In the genomic region with DNA sequence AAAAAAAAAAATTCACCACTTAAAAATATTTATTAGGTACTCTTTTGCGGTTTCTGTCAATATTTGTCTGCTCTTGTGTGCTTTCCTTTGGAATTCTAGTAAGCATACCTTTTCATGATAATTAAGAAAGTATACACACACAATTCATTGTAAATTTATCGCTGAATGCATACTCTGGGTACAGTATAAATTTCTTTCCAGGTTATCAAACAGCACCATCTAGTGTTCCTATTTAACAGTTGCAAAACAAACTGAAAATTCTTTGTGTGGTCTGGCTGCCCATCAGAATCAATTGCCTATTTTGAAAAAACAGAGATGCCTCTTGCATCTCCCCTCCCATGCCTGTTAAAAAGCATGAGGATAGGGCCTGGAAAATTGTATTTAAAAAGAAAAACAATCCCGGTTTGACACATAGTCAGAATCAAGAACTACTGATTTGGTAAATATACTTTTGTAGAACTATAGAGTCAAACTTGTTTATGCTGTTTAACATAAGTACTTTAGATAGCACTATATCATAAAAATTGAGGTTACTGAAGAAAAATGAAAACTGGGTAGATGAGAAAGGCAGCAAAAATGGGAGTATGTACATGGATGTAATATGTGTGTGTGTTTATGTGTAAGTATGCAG, we compare ENCODE assay signal across 8 cellular contexts. TPM values are rescaled to one million over a fixed set of nuclear protein-coding genes. Genes with fewer than 3 reads are reported as not detected.
DNase-seq lines count a peak whose midpoint lies in the region; ATAC-seq, FAIRE-seq and TF ChIP-seq lines count a peak whose summit lies in the region.

No MANE protein-coding gene starts in this region.

- 39% methylated on average over 3 of the region's 3 CpGs for WGBS in esophagus muscularis mucosa
- no CpG with 5 or more reads among the region's 3 CpGs for WGBS in neuronal stem cell (ENCODE audit: extremely low coverage in 2 of 2, insufficient read length in 2 of 2, insufficient replicate concordance in 1 of 2), 2 donors

- ATAC-seq in GM19351 (IDR thresholded peaks at IDR 0.05; ENCODE audit: unreplicated experiment) = peak; percentile 61

- no peaks in the 10 kb centered on the region for H3K27me3 ChIP-seq in esophagus muscularis mucosa
- H3K27me3 ChIP-seq in neuronal stem cell (ENCODE audit: control insufficient read depth in 3 of 3, insufficient read depth in 3 of 3, low read depth in 1 of 3, low read length in 3 of 3) = no peaks in the 10 kb centered on the region

- no peak overlapping the region for H3K18ac ChIP-seq in neuronal stem cell (ENCODE audit: low read length)

- H3K36me3 ChIP-seq in esophagus muscularis mucosa (peaks cover 0 to 9% (median 0%) of the 10 kb centered on the region in 4 donors), neuronal stem cell (replicated peaks in 1 of 2; ENCODE audit: control insufficient read depth in 2 of 2, insufficient read depth in 2 of 2, low read length in 2 of 2) (peaks cover 0 to 22% of the 10 kb centered on the region in 2 donors)

- peak; percentile 73 for DNase-seq in DMS 273 (lab: John Stamatoyannopoulos, UW; ENCODE audit: unreplicated experiment)
- peak; percentile 35 for DNase-seq in HT1080 (ENCODE audit: low read depth)
- DNase-seq in RCC 7860 (ENCODE audit: low spot score) = peak; percentile 32
- DNase-seq in esophagus muscularis mucosa (ENCODE audit: extremely low spot score) = no peak
- DNase-seq in neuronal stem cell (ENCODE audit: low spot score) = peak; percentile 26
- DNase-seq in activated CD4-positive, alpha-beta T cell treated with anti-CD3 and anti-CD28 coated beads for 4 hours = no peak
- no peak for DNase-seq in GOT3 (lab: John Stamatoyannopoulos, UW)

- no peak overlapping the region for H3K4me3 ChIP-seq in esophagus muscularis mucosa
- no peak overlapping the region for H3K4me3 ChIP-seq in neuronal stem cell (ENCODE audit: low read length in 2 of 2)

- H3K79me1 ChIP-seq in neuronal stem cell (ENCODE audit: low read depth, low read length) = no peaks in the 10 kb centered on the region

- no peak for TF ChIP-seq EP300 in esophagus muscularis mucosa (IDR thresholded peaks at IDR 0.05)

- H4K8ac ChIP-seq in neuronal stem cell (ENCODE audit: low read depth, low read length) = no peak overlapping the region

- no peak overlapping the region for H3K14ac ChIP-seq in neuronal stem cell (ENCODE audit: low read length)

- H2AFZ ChIP-seq in neuronal stem cell (ENCODE audit: low read length) = no peak overlapping the region

- H3K23ac ChIP-seq in neuronal stem cell (ENCODE audit: low read depth, low read length, poor library complexity) = no peak overlapping the region

- no peak overlapping the region for H3K4ac ChIP-seq in neuronal stem cell (ENCODE audit: low read length)

- H3K4me2 ChIP-seq in neuronal stem cell (ENCODE audit: insufficient read depth, low read length, poor library complexity, severe bottlenecking) = no peak overlapping the region

- no peak overlapping the region for H2BK120ac ChIP-seq in neuronal stem cell (ENCODE audit: low read depth, low read length)

- H3K27ac ChIP-seq in esophagus muscularis mucosa (replicated peaks in 1 of 4) (no peak overlapping the region), neuronal stem cell (replicated peaks; ENCODE audit: low read length) (no peak overlapping the region)

- H2AK5ac ChIP-seq in neuronal stem cell (ENCODE audit: low read depth, low read length) = no peak overlapping the region

- TF ChIP-seq CTCF in esophagus muscularis mucosa (IDR thresholded peaks at IDR 0.05) = peak; percentile 63 to 74 (median 64)

- no peak overlapping the region for H2BK12ac ChIP-seq in neuronal stem cell (ENCODE audit: low read length)

- H3K4me1 ChIP-seq in esophagus muscularis mucosa (peaks cover 10 to 31% (median 23%) of the 10 kb centered on the region in 4 donors), neuronal stem cell (ENCODE audit: control insufficient read depth in 2 of 2, insufficient read depth in 1 of 2, low read depth in 1 of 2, low read length in 2 of 2) (no peaks in the 10 kb centered on the region)

- no peak for TF ChIP-seq POLR2A in esophagus muscularis mucosa (IDR thresholded peaks at IDR 0.05; ENCODE audit: low read depth)

- peak; percentile 52 for FAIRE-seq in RCC 7860 (lab: Jason Lieb, UNC)

- H3K9ac ChIP-seq in neuronal stem cell (ENCODE audit: low read depth, low read length, poor library complexity) = no peak overlapping the region

- no peak overlapping the region for H4K91ac ChIP-seq in neuronal stem cell (ENCODE audit: low read depth, low read length, poor library complexity)

- intact Hi-C loops in esophagus muscularis mucosa (cut with DNase I) = loop anchor here (2.0 to 10.0 kb wide), 2 partner anchors 148 to 1632 kb away; no protein-coding TSS in a partner anchor

- no peak overlapping the region for H2BK5ac ChIP-seq in neuronal stem cell (ENCODE audit: low read length)

- H2BK15ac ChIP-seq in neuronal stem cell (ENCODE audit: low read length) = no peak overlapping the region

- H3K9me3 ChIP-seq in esophagus muscularis mucosa (no peaks in the 10 kb centered on the region), neuronal stem cell (replicated peaks in 1 of 2; ENCODE audit: control insufficient read depth in 2 of 2, insufficient read depth in 1 of 2, low read depth in 1 of 2, low read length in 2 of 2) (peaks cover 0 to 13% of the 10 kb centered on the region in 2 donors)

RNA-seq across cellular contexts. Expression of a gene that starts 16.2 kb away (rescaled TPM):
- 16.7 and 20.5 TPM in 2 replicates for total RNA-seq in HT1080 (2014; rRNA removed; shearing (Covaris generic))
- polyA plus RNA-seq in HT1080 (2015; cell fraction: cytosol; rRNA removed) = 7.7 and 8.6 TPM in 2 replicates
- 7.6 and 8.5 TPM in 2 replicates for polyA plus RNA-seq in HT1080 (2015; cell fraction: nucleus; rRNA removed)
- total RNA-seq in esophagus muscularis mucosa = 10 to 100 TPM in 2 of 4 donors, 1 to 10 TPM in 2; 9.5 to 18.3 (median 10.7) TPM
- polyA plus RNA-seq in neuronal stem cell (2013, experiment 1 of 2) = 7.3 TPM
- 6.8 TPM for polyA plus RNA-seq in neuronal stem cell (2013, experiment 2 of 2)

RNA-seq across cellular contexts. Expression of a gene that starts 50.0 kb away (rescaled TPM):
- total RNA-seq in HT1080 (2014; rRNA removed; shearing (Covaris generic)) = 5.8 and 8.6 TPM in 2 replicates
- polyA plus RNA-seq in HT1080 (2015; cell fraction: cytosol; rRNA removed) = 5.7 and 5.9 TPM in 2 replicates
- 3.3 and 5.4 TPM in 2 replicates for polyA plus RNA-seq in HT1080 (2015; cell fraction: nucleus; rRNA removed)
- total RNA-seq in esophagus muscularis mucosa = 10 to 100 TPM in 1 of 4 donors, 1 to 10 TPM in 3; 5.8 to 11.2 (median 8.3) TPM
- polyA plus RNA-seq in neuronal stem cell (2013, experiment 1 of 2) = 40.0 TPM
- 42.4 TPM for polyA plus RNA-seq in neuronal stem cell (2013, experiment 2 of 2)

Comparison
In these comparisons a context has a peak if more than half of its experiments do, and no peak if none do; other contexts are left out.
1. DNase-seq: peak in DMS 273 (single experiment), HT1080 (single experiment), RCC 7860 (single experiment) and neuronal stem cell (single experiment); none in esophagus muscularis mucosa (single experiment), activated CD4-positive, alpha-beta T cell treated with anti-CD3 and anti-CD28 coated beads for 4 hours (0 of 2) and GOT3 (single experiment).